In genomic region chr18:79588636-79589481, GRCh38 we compare ENCODE assay signal across 1 cellular context.
TF ChIP-seq lines count a peak whose summit lies in the region.

No MANE protein-coding gene starts in this region.

TF ChIP-seq in HepG2, 621 proteins besides CTCF, POLR2A, EP300 and RAD21 (continued from another document and continues in another):
- TF ChIP-seq CBX2 (IDR thresholded peaks at IDR 0.05; ENCODE audit: low read depth, low read length): no peak
- 0 out of 2 replicates have a peak, but pooled peaks have one; percentile 64 for TF ChIP-seq CBX2 (CRISPR knock-in tag; IDR thresholded peaks at IDR 0.05; ENCODE audit: low read depth)
- TF ChIP-seq RNF2 (conservative IDR thresholded peaks at IDR 0.05; ENCODE audit: low read depth): peak; percentile 95
- no peak for TF ChIP-seq TBX3 (IDR thresholded peaks at IDR 0.05; ENCODE audit: borderline replicate concordance)
- TF ChIP-seq ZNF616 (CRISPR knock-in tag; IDR thresholded peaks at IDR 0.05; ENCODE audit: low read depth): peak; percentile 82
- peak; percentile 76 for TF ChIP-seq ZNF18 (CRISPR knock-in tag; IDR thresholded peaks at IDR 0.05; ENCODE audit: insufficient replicate concordance)
- peak; percentile 80 for TF ChIP-seq TEAD2 (CRISPR knock-in tag; IDR thresholded peaks at IDR 0.05)
- peak; percentile 67; the same call in 1 of the 2 replicates for TF ChIP-seq EED (CRISPR knock-in tag; IDR thresholded peaks at IDR 0.05)
- TF ChIP-seq, protein P1, sequence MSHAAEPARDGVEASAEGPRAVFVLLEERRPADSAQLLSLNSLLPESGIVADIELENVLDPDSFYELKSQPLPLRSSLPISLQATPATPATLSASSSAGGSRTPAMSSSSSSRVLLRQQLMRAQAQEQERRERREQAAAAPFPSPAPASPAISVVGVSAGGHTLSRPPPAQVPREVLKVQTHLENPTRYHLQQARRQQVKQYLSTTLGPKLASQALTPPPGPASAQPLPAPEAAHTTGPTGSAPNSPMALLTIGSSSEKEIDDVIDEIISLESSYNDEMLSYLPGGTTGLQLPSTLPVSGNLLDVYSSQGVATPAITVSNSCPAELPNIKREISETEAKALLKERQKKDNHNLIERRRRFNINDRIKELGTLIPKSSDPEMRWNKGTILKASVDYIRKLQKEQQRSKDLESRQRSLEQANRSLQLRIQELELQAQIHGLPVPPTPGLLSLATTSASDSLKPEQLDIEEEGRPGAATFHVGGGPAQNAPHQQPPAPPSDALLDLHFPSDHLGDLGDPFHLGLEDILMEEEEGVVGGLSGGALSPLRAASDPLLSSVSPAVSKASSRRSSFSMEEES (CRISPR knock-in tag; IDR thresholded peaks at IDR 0.05): peak; percentile 78
- no peak; the same call in 1 of the 2 replicates for TF ChIP-seq ARHGAP35 (CRISPR knock-in tag; IDR thresholded peaks at IDR 0.05; ENCODE audit: borderline replicate concordance)
- TF ChIP-seq SMAD1 (CRISPR knock-in tag; IDR thresholded peaks at IDR 0.05; ENCODE audit: borderline replicate concordance, low read depth): no peak
- TF ChIP-seq MXD1 (CRISPR knock-in tag; IDR thresholded peaks at IDR 0.05): peak; percentile 72; the same call in 1 of the 2 replicates
- TF ChIP-seq TIGD3 (CRISPR knock-in tag; IDR thresholded peaks at IDR 0.05; ENCODE audit: borderline replicate concordance): peak; percentile 87; the same call in 1 of the 2 replicates
- 0 out of 2 replicates have a peak, but pooled peaks have one; percentile 35 for TF ChIP-seq ZNF558 (CRISPR knock-in tag; IDR thresholded peaks at IDR 0.05; ENCODE audit: borderline replicate concordance)
- TF ChIP-seq NRL (CRISPR knock-in tag; IDR thresholded peaks at IDR 0.05; ENCODE audit: borderline replicate concordance): peak; percentile 83
- peak; percentile 83 for TF ChIP-seq ZNF777 (CRISPR knock-in tag; IDR thresholded peaks at IDR 0.05)
- TF ChIP-seq REL (CRISPR knock-in tag; conservative IDR thresholded peaks at IDR 0.05): peak; percentile 12; the same call in 1 of the 2 replicates
- TF ChIP-seq ZNF446 (CRISPR knock-in tag; IDR thresholded peaks at IDR 0.05): peak; percentile 79; the same call in 1 of the 2 replicates
- peak; percentile 94 for TF ChIP-seq SALL1 (CRISPR knock-in tag; IDR thresholded peaks at IDR 0.05)
- TF ChIP-seq ZBTB7A (CRISPR knock-in tag; IDR thresholded peaks at IDR 0.05): peak; percentile 60; the same call in 1 of the 2 replicates
- TF ChIP-seq GATAD2A (CRISPR knock-in tag; IDR thresholded peaks at IDR 0.05): peak; percentile 62; the same call in 1 of the 2 replicates
- TF ChIP-seq, protein P2, sequence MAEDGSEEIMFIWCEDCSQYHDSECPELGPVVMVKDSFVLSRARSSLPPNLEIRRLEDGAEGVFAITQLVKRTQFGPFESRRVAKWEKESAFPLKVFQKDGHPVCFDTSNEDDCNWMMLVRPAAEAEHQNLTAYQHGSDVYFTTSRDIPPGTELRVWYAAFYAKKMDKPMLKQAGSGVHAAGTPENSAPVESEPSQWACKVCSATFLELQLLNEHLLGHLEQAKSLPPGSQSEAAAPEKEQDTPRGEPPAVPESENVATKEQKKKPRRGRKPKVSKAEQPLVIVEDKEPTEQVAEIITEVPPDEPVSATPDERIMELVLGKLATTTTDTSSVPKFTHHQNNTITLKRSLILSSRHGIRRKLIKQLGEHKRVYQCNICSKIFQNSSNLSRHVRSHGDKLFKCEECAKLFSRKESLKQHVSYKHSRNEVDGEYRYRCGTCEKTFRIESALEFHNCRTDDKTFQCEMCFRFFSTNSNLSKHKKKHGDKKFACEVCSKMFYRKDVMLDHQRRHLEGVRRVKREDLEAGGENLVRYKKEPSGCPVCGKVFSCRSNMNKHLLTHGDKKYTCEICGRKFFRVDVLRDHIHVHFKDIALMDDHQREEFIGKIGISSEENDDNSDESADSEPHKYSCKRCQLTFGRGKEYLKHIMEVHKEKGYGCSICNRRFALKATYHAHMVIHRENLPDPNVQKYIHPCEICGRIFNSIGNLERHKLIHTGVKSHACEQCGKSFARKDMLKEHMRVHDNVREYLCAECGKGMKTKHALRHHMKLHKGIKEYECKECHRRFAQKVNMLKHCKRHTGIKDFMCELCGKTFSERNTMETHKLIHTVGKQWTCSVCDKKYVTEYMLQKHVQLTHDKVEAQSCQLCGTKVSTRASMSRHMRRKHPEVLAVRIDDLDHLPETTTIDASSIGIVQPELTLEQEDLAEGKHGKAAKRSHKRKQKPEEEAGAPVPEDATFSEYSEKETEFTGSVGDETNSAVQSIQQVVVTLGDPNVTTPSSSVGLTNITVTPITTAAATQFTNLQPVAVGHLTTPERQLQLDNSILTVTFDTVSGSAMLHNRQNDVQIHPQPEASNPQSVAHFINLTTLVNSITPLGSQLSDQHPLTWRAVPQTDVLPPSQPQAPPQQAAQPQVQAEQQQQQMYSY (CRISPR knock-in tag; IDR thresholded peaks at IDR 0.05): no peak
- 0 out of 2 replicates have a peak, but pooled peaks have one; percentile 75 for TF ChIP-seq ZNF253 (CRISPR knock-in tag; IDR thresholded peaks at IDR 0.05; ENCODE audit: borderline replicate concordance)
- peak; percentile 90; the same call in 1 of the 2 replicates for TF ChIP-seq NR1H2 (CRISPR knock-in tag; IDR thresholded peaks at IDR 0.05; ENCODE audit: borderline replicate concordance, low read depth)
- peak; percentile 90 for TF ChIP-seq ZNF772 (CRISPR knock-in tag; IDR thresholded peaks at IDR 0.05)
- no peak for TF ChIP-seq ZEB1 (IDR thresholded peaks at IDR 0.05; ENCODE audit: insufficient replicate concordance, low read depth)
- TF ChIP-seq ZSCAN29 (CRISPR knock-in tag; conservative IDR thresholded peaks at IDR 0.05): peak; percentile 60; the same call in 1 of the 2 replicates
- TF ChIP-seq KDM5B (CRISPR knock-in tag; IDR thresholded peaks at IDR 0.05; ENCODE audit: borderline replicate concordance): peak; percentile 81; the same call in 1 of the 2 replicates
- no peak for TF ChIP-seq MBNL3 (CRISPR knock-in tag; conservative IDR thresholded peaks at IDR 0.05)
- TF ChIP-seq NFKB2 (CRISPR knock-in tag; IDR thresholded peaks at IDR 0.05; ENCODE audit: borderline replicate concordance): peak; percentile 92; the same call in 1 of the 2 replicates
- TF ChIP-seq CHD4 (IDR thresholded peaks at IDR 0.05; ENCODE audit: borderline replicate concordance, low read length): no peak
- TF ChIP-seq ZKSCAN8 (CRISPR knock-in tag; IDR thresholded peaks at IDR 0.05; ENCODE audit: borderline replicate concordance): no peak
- no peak for TF ChIP-seq TAF1 (CRISPR knock-in tag; IDR thresholded peaks at IDR 0.05)
- TF ChIP-seq TBX2 (CRISPR knock-in tag; IDR thresholded peaks at IDR 0.05; ENCODE audit: borderline replicate concordance): peak; percentile 65
- TF ChIP-seq NCOA1 (CRISPR knock-in tag; IDR thresholded peaks at IDR 0.05): no peak
- TF ChIP-seq RXRB (CRISPR knock-in tag; IDR thresholded peaks at IDR 0.05; ENCODE audit: borderline replicate concordance): peak; percentile 59
- peak; percentile 51; the same call in 1 of the 2 replicates for TF ChIP-seq YEATS2 (CRISPR knock-in tag; IDR thresholded peaks at IDR 0.05; ENCODE audit: borderline replicate concordance)
- TF ChIP-seq ATF5 (CRISPR knock-in tag; IDR thresholded peaks at IDR 0.05; ENCODE audit: low read depth): peak; percentile 87; the same call in 1 of the 2 replicates
- no peak for TF ChIP-seq CBX1 (IDR thresholded peaks at IDR 0.05; ENCODE audit: low read depth)
- no peak for TF ChIP-seq ETV5 (CRISPR knock-in tag; IDR thresholded peaks at IDR 0.05; ENCODE audit: borderline replicate concordance)
- peak; percentile 68; the same call in 1 of the 2 replicates for TF ChIP-seq ZNF264 (CRISPR knock-in tag; IDR thresholded peaks at IDR 0.05)
- TF ChIP-seq KLF16 (CRISPR knock-in tag; IDR thresholded peaks at IDR 0.05): peak in 1 of 2 experiments; percentile 87; a peak in 2 of 4 replicates
- TF ChIP-seq KDM2A (CRISPR knock-in tag; IDR thresholded peaks at IDR 0.05; ENCODE audit: borderline replicate concordance, low read depth): peak; percentile 55
- peak; percentile 82; the same call in 1 of the 2 replicates for TF ChIP-seq ZNF775 (CRISPR knock-in tag; IDR thresholded peaks at IDR 0.05; ENCODE audit: borderline replicate concordance)
- TF ChIP-seq ZMYM4 (CRISPR knock-in tag; IDR thresholded peaks at IDR 0.05): peak; percentile 54; the same call in 1 of the 2 replicates
- TF ChIP-seq CCAR2 (optimal IDR thresholded peaks at IDR 0.05; ENCODE audit: low read depth, low read length): no peak
- TF ChIP-seq, protein P3, sequence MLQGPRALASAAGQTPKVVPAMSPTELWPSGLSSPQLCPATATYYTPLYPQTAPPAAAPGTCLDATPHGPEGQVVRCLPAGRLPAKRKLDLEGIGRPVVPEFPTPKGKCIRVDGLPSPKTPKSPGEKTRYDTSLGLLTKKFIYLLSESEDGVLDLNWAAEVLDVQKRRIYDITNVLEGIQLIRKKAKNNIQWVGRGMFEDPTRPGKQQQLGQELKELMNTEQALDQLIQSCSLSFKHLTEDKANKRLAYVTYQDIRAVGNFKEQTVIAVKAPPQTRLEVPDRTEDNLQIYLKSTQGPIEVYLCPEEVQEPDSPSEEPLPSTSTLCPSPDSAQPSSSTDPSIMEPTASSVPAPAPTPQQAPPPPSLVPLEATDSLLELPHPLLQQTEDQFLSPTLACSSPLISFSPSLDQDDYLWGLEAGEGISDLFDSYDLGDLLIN (CRISPR knock-in tag; IDR thresholded peaks at IDR 0.05; ENCODE audit: borderline replicate concordance): peak; percentile 37; the same call in 1 of the 2 replicates
- 0 out of 2 replicates have a peak, but pooled peaks have one; percentile 9 for TF ChIP-seq CEBPG (CRISPR knock-in tag; IDR thresholded peaks at IDR 0.05)
- TF ChIP-seq ZNF749 (CRISPR knock-in tag; IDR thresholded peaks at IDR 0.05; ENCODE audit: borderline replicate concordance): 0 out of 2 replicates have a peak, but pooled peaks have one; percentile 58
- peak; percentile 21 for TF ChIP-seq TEAD3 (CRISPR knock-in tag; optimal IDR thresholded peaks at IDR 0.05; ENCODE audit: borderline replicate concordance)
- TF ChIP-seq SIN3A (IDR thresholded peaks at IDR 0.05; ENCODE audit: borderline replicate concordance, low read depth, low read length): no peak
- 0 out of 3 replicates have a peak, but pooled peaks have one; percentile 22 for TF ChIP-seq MXI1 (IDR thresholded peaks at IDR 0.05; ENCODE audit: borderline replicate concordance, low read depth, low read length)
- peak; percentile 66 for TF ChIP-seq MED1 (CRISPR knock-in tag; IDR thresholded peaks at IDR 0.05)
- 0 out of 2 replicates have a peak, but pooled peaks have one; percentile 29 for TF ChIP-seq HBP1 (CRISPR knock-in tag; IDR thresholded peaks at IDR 0.05; ENCODE audit: low read depth)
- TF ChIP-seq MEIS1 (CRISPR knock-in tag; IDR thresholded peaks at IDR 0.05; ENCODE audit: borderline replicate concordance): peak; percentile 87
- TF ChIP-seq, protein P4, sequence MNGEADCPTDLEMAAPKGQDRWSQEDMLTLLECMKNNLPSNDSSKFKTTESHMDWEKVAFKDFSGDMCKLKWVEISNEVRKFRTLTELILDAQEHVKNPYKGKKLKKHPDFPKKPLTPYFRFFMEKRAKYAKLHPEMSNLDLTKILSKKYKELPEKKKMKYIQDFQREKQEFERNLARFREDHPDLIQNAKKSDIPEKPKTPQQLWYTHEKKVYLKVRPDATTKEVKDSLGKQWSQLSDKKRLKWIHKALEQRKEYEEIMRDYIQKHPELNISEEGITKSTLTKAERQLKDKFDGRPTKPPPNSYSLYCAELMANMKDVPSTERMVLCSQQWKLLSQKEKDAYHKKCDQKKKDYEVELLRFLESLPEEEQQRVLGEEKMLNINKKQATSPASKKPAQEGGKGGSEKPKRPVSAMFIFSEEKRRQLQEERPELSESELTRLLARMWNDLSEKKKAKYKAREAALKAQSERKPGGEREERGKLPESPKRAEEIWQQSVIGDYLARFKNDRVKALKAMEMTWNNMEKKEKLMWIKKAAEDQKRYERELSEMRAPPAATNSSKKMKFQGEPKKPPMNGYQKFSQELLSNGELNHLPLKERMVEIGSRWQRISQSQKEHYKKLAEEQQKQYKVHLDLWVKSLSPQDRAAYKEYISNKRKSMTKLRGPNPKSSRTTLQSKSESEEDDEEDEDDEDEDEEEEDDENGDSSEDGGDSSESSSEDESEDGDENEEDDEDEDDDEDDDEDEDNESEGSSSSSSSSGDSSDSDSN (CRISPR knock-in tag; IDR thresholded peaks at IDR 0.05): peak; percentile 54
